ENCODE assay signal across 8 cellular contexts in genomic region chr19:10000171-10000826, GRCh38. TPM values are rescaled to one million over a fixed set of nuclear protein-coding genes. Genes with fewer than 3 reads are reported as not detected.
DNase-seq lines count a peak whose midpoint lies in the region; ATAC-seq, FAIRE-seq and TF ChIP-seq lines count a peak whose summit lies in the region.

No MANE protein-coding gene starts in this region.

- ATAC-seq in GM19351 (IDR thresholded peaks at IDR 0.05; ENCODE audit: unreplicated experiment): no peak
- no peak for ATAC-seq in GM21423 (IDR thresholded peaks at IDR 0.05; ENCODE audit: unreplicated experiment)

- peaks cover 13% of the 10 kb centered on the region for H3K36me3 Mint-ChIP-seq in astrocyte (ENCODE audit: low read depth, unreplicated experiment)

- peaks cover 26% of the 10 kb centered on the region for H3K27me3 Mint-ChIP-seq in astrocyte (ENCODE audit: low read depth, unreplicated experiment)

- no peak overlapping the region for H3K27ac Mint-ChIP-seq in astrocyte (ENCODE audit: unreplicated experiment)

- peak; percentile 88 for TF ChIP-seq CTCF in astrocyte (IDR thresholded peaks at IDR 0.05; ENCODE audit: insufficient read depth, low read depth, low read length)

- no peak overlapping the region for H3K9ac ChIP-seq in astrocyte (ENCODE audit: low read length)

- no peaks in the 10 kb centered on the region for H3K36me3 ChIP-seq in astrocyte (ENCODE audit: insufficient read depth, low read length)

- peaks cover 6% of the 10 kb centered on the region for H3K4me1 Mint-ChIP-seq in astrocyte (ENCODE audit: low read depth, unreplicated experiment)

- H3K4me3 ChIP-seq in astrocyte (ENCODE audit: insufficient read depth, low read depth, low read length): no peak overlapping the region

- H3K9me3 ChIP-seq in astrocyte (ENCODE audit: insufficient read depth, low read depth, low read length): no peaks in the 10 kb centered on the region

- H3K79me2 ChIP-seq in astrocyte (ENCODE audit: insufficient read depth, low read length): no peaks in the 10 kb centered on the region

- no peaks in the 10 kb centered on the region for H4K20me1 ChIP-seq in astrocyte (ENCODE audit: insufficient read depth, low read length)

- DNase-seq in G401 (ENCODE audit: low spot score) (peak; percentile 37), M059J (ENCODE audit: low read depth) (peak; percentile 56), T1000 (lab: John Stamatoyannopoulos, UW) (peak; percentile 6), astrocyte (ENCODE audit: low read depth) (peak; percentile 23), iPS-NIHi11 (ENCODE audit: low spot score) (peak; percentile 91)
- peak; percentile 59 to 60 for DNase-seq in stimulated activated CD4-positive, alpha-beta T cell treated with anti-CD3 and anti-CD28 coated beads, Interleukin-1b, Interleukin-23, amount 100 ng/mL, for 4 hours (ENCODE audit: low read depth in 2 of 2)

- H3K9me3 Mint-ChIP-seq in astrocyte (ENCODE audit: unreplicated experiment): peaks cover 2% of the 10 kb centered on the region

- peaks cover 4% of the 10 kb centered on the region for H3K27me3 ChIP-seq in astrocyte (ENCODE audit: insufficient read depth, low read length)

- H2AFZ ChIP-seq in astrocyte (ENCODE audit: low read depth, low read length): no peak overlapping the region

- FAIRE-seq in astrocyte (lab: Jason Lieb, UNC): no peak

- no peak overlapping the region for H3K4me2 ChIP-seq in astrocyte (ENCODE audit: low read length)

- in situ Hi-C loops in G401 (cut with HindIII; ENCODE audit: low sequenced_read_pairs): no loop called here

- no peak overlapping the region for H3K4me3 Mint-ChIP-seq in astrocyte (ENCODE audit: unreplicated experiment)

- no peaks in the 10 kb centered on the region for H3K4me1 ChIP-seq in astrocyte (ENCODE audit: insufficient read depth, low read length)

- H3K27ac ChIP-seq in astrocyte (ENCODE audit: low read depth, low read length): no peak overlapping the region

RNA-seq across cellular contexts. Expression of gene COL5A3, which starts 10.0 kb away (rescaled TPM):
- total RNA-seq in G401 (2014; rRNA removed; shearing (Covaris generic)): not detected in 2 replicates
- not detected in 2 replicates for total RNA-seq in M059J (2014; rRNA removed; shearing (Covaris generic))
- 22.2 and 28.0 TPM in 2 replicates for total RNA-seq in astrocyte

RNA-seq across cellular contexts. Expression of gene RDH8, which starts 13.0 kb away (rescaled TPM):
- total RNA-seq in G401 (2014; rRNA removed; shearing (Covaris generic)): not detected in 2 replicates
- total RNA-seq in M059J (2014; rRNA removed; shearing (Covaris generic)): not detected in 2 replicates
- not detected in 2 replicates for total RNA-seq in astrocyte

Comparison
In these comparisons a context has a peak if more than half of its experiments do, and no peak if none do; other contexts are left out.
1. DNase-seq: peak in every context shown above with its lines; median percentile 91 in iPS-NIHi11; 60 in stimulated activated CD4-positive, alpha-beta T cell treated with anti-CD3 and anti-CD28 coated beads, Interleukin-1b, Interleukin-23, amount 100 ng/mL, for 4 hours; 56 in M059J; 37 in G401; 23 in astrocyte; 6 in T1000.
2. RNA of gene COL5A3, which starts 10.0 kb away (total RNA-seq): 22.2 to 28.0 TPM in astrocyte; not detected in G401 and not detected in M059J; every median in the first group is over 10 times any median in the second.